In genomic region chr16:13244770-13245169, GRCh38 we compare ENCODE assay signal across 40 cellular contexts.
"Had no signal": no experiment of that assay in that cellular context is flagged by ENCODE, and none has a peak within 500 bp of the region (broad histone marks: within the 10 kb centered on the region; RNA-seq: fewer than 3 reads in every experiment).

No MANE protein-coding gene starts in this region.

- FAIRE-seq: astrocyte, bronchial epithelial cell had no signal

- H3K4me3 Mint-ChIP-seq: activated naive CD4-positive, alpha-beta T cell treated with anti-CD3 and anti-CD28 coated beads for 36 hours; activated naive CD4-positive, alpha-beta T cell treated with anti-CD3 and anti-CD28 coated beads, Interleukin-2, amount 10 ng/mL, durations not matched to agents 7 days and 5 days; activated naive CD4-positive, alpha-beta T cell treated with anti-CD3 and anti-CD28 coated beads, Interleukin-2, amount 50 U/mL, for 24 hours; activated naive CD8-positive, alpha-beta T cell; activated naive CD8-positive, alpha-beta T cell treated with anti-CD3 and anti-CD28 coated beads for 36 hours; activated naive CD8-positive, alpha-beta T cell treated with anti-CD3 and anti-CD28 coated beads, Interleukin-2, amount 10 ng/mL, durations not matched to agents 7 days and 5 days; activated naive CD8-positive, alpha-beta T cell treated with anti-CD3 and anti-CD28 coated beads, Interleukin-2, amount 50 U/mL, for 24 hours; activated T-cell treated with anti-CD3 and anti-CD28 coated beads, Interleukin-2, amount 50 U/mL, for 24 hours; activated T-cell treated with anti-CD3 and anti-CD28 coated beads, Interleukin-2, amount 50 U/mL, for 4 hours; activated T-cell treated with anti-CD3 and anti-CD28 coated beads, Interleukin-2, amount 50 U/mL, for 72 hours; activated T-helper 1 cell treated with anti-CD3 and anti-CD28 coated beads, Interleukin-12 subunit alpha, Interleukin-12 subunit beta, Interleukin-2, Interleukin-4 antibody, amounts not matched to agents 30 ng/mL and 10 ng/mL and 1 ng/mL, durations not matched to agents 14 hours and 24 hours and 36 hours; activated T-helper 17 cell treated with anti-CD3 and anti-CD28 coated beads, Interleukin-2, amount 50 U/mL, for 72 hours; brain; central memory CD8-positive, alpha-beta T cell had no signal

- H3K9me3 Mint-ChIP-seq: activated naive CD4-positive, alpha-beta T cell treated with anti-CD3 and anti-CD28 coated beads, Interleukin-2, amount 50 U/mL, for 24 hours; activated naive CD8-positive, alpha-beta T cell treated with anti-CD3 and anti-CD28 coated beads, Interleukin-2, amount 10 ng/mL, durations not matched to agents 7 days and 5 days; activated T-cell treated with anti-CD3 and anti-CD28 coated beads, Interleukin-2, amount 50 U/mL, for 24 hours; activated T-cell treated with anti-CD3 and anti-CD28 coated beads, Interleukin-2, amount 50 U/mL, for 4 hours; central memory CD8-positive, alpha-beta T cell had no signal

- H3K4me1 ChIP-seq: adrenal gland, ascending aorta, body of pancreas, breast epithelium had no signal

- DNase-seq: activated effector memory CD4-positive, alpha-beta T cell treated with anti-CD3 and anti-CD28 coated beads, Interleukin-2, amount 50 U/mL, for 16 hours; activated effector memory CD4-positive, alpha-beta T cell treated with Interleukin-2 at 50 U/mL for 16 hours; activated gamma-delta T cell; activated gamma-delta T cell treated with Interleukin-2 at 50 U/mL for 16 hours; activated naive CD4-positive, alpha-beta T cell; activated naive CD4-positive, alpha-beta T cell treated with anti-CD3 and anti-CD28 coated beads for 36 hours; activated naive CD4-positive, alpha-beta T cell treated with anti-CD3 and anti-CD28 coated beads, Interleukin-2, amount 10 ng/mL, durations not matched to agents 7 days and 5 days; activated naive CD4-positive, alpha-beta T cell treated with anti-CD3 and anti-CD28 coated beads, Interleukin-2, amount 50 U/mL, for 16 hours; activated naive CD4-positive, alpha-beta T cell treated with Interleukin-2 at 50 U/mL for 16 hours; activated naive CD8-positive, alpha-beta T cell treated with anti-CD3 and anti-CD28 coated beads for 36 hours; activated naive CD8-positive, alpha-beta T cell treated with anti-CD3 and anti-CD28 coated beads, Interleukin-2, amount 10 ng/mL, durations not matched to agents 7 days and 5 days; activated naive CD8-positive, alpha-beta T cell treated with anti-CD3 and anti-CD28 coated beads, Interleukin-2, amount 50 U/mL, for 24 hours; activated T-cell treated with anti-CD3 and anti-CD28 coated beads, Interleukin-2, amount 50 U/mL, for 1 hour; activated T-cell treated with anti-CD3 and anti-CD28 coated beads, Interleukin-2, amount 50 U/mL, for 24 hours; activated T-cell treated with anti-CD3 and anti-CD28 coated beads, Interleukin-2, amount 50 U/mL, for 4 hours; activated T-cell treated with anti-CD3 and anti-CD28 coated beads, Interleukin-2, amount 50 U/mL, for 48 hours; activated T-cell treated with anti-CD3 and anti-CD28 coated beads, Interleukin-2, amount 50 U/mL, for 72 hours; adrenal gland; amniotic stem cell; amygdala; anterior cingulate cortex; aorta; body of pancreas; brain microvascular endothelial cell; caudate nucleus; central memory CD4-positive, alpha-beta T cell; cerebellar nuclear complex had no signal

- H3K27me3 Mint-ChIP-seq: activated naive CD4-positive, alpha-beta T cell treated with anti-CD3 and anti-CD28 coated beads, Interleukin-2, amount 10 ng/mL, durations not matched to agents 7 days and 5 days; activated naive CD4-positive, alpha-beta T cell treated with anti-CD3 and anti-CD28 coated beads, Interleukin-2, amount 50 U/mL, for 24 hours; activated naive CD8-positive, alpha-beta T cell treated with anti-CD3 and anti-CD28 coated beads for 36 hours; activated naive CD8-positive, alpha-beta T cell treated with anti-CD3 and anti-CD28 coated beads, Interleukin-2, amount 10 ng/mL, durations not matched to agents 7 days and 5 days; activated naive CD8-positive, alpha-beta T cell treated with anti-CD3 and anti-CD28 coated beads, Interleukin-2, amount 50 U/mL, for 24 hours; activated T-cell treated with anti-CD3 and anti-CD28 coated beads, Interleukin-2, amount 50 U/mL, for 24 hours; activated T-helper 17 cell treated with anti-CD3 and anti-CD28 coated beads, Interleukin-2, amount 50 U/mL, for 72 hours; central memory CD8-positive, alpha-beta T cell had no signal

- H3K27ac ChIP-seq: adrenal gland, ascending aorta, body of pancreas, brain microvascular endothelial cell, breast epithelium, cardiac muscle cell had no signal

- H3K36me3 Mint-ChIP-seq: activated naive CD4-positive, alpha-beta T cell treated with anti-CD3 and anti-CD28 coated beads, Interleukin-2, amount 10 ng/mL, durations not matched to agents 7 days and 5 days; activated naive CD4-positive, alpha-beta T cell treated with anti-CD3 and anti-CD28 coated beads, Interleukin-2, amount 50 U/mL, for 24 hours; activated naive CD4-positive, alpha-beta T cell treated with anti-CD3 and anti-CD28 coated beads, Interleukin-2, amount 50 U/mL, for 72 hours; activated naive CD8-positive, alpha-beta T cell; activated naive CD8-positive, alpha-beta T cell treated with anti-CD3 and anti-CD28 coated beads for 36 hours; activated naive CD8-positive, alpha-beta T cell treated with anti-CD3 and anti-CD28 coated beads, Interleukin-2, amount 10 ng/mL, durations not matched to agents 7 days and 5 days; brain had no signal

- H3K4me3 ChIP-seq: adrenal gland, ascending aorta, body of pancreas, breast epithelium, cardiac muscle cell had no signal

- ATAC-seq: activated naive CD4-positive, alpha-beta T cell treated with anti-CD3 and anti-CD28 coated beads, Interleukin-2, amount 50 U/mL, for 72 hours; activated naive CD8-positive, alpha-beta T cell treated with anti-CD3 and anti-CD28 coated beads, Interleukin-2, amount 50 U/mL, for 24 hours; activated T-cell treated with anti-CD3 and anti-CD28 coated beads, Interleukin-2, amount 50 U/mL, for 4 hours; activated T-cell treated with anti-CD3 and anti-CD28 coated beads, Interleukin-2, amount 50 U/mL, for 72 hours; activated T-helper 17 cell treated with anti-CD3 and anti-CD28 coated beads, Interleukin-2, amount 50 U/mL, for 72 hours; body of pancreas had no signal

- H3K9me3 ChIP-seq: adrenal gland, ascending aorta, body of pancreas, breast epithelium had no signal

- H3K4me1 Mint-ChIP-seq: activated naive CD4-positive, alpha-beta T cell treated with anti-CD3 and anti-CD28 coated beads, Interleukin-2, amount 10 ng/mL, durations not matched to agents 7 days and 5 days; activated naive CD4-positive, alpha-beta T cell treated with anti-CD3 and anti-CD28 coated beads, Interleukin-2, amount 50 U/mL, for 24 hours; activated naive CD8-positive, alpha-beta T cell treated with anti-CD3 and anti-CD28 coated beads for 36 hours; activated naive CD8-positive, alpha-beta T cell treated with anti-CD3 and anti-CD28 coated beads, Interleukin-2, amount 10 ng/mL, durations not matched to agents 7 days and 5 days; activated naive CD8-positive, alpha-beta T cell treated with anti-CD3 and anti-CD28 coated beads, Interleukin-2, amount 50 U/mL, for 24 hours; activated T-helper 17 cell treated with anti-CD3 and anti-CD28 coated beads, Interleukin-2, amount 50 U/mL, for 72 hours; brain; central memory CD8-positive, alpha-beta T cell had no signal

- H3K27me3 ChIP-seq: adrenal gland, ascending aorta, body of pancreas, brain microvascular endothelial cell, breast epithelium, cardiac muscle cell had no signal

- H3K36me3 ChIP-seq: adrenal gland, ascending aorta, brain microvascular endothelial cell, breast epithelium, cardiac muscle cell had no signal

- H3K27ac Mint-ChIP-seq: activated naive CD4-positive, alpha-beta T cell treated with anti-CD3 and anti-CD28 coated beads for 36 hours; activated naive CD4-positive, alpha-beta T cell treated with anti-CD3 and anti-CD28 coated beads, Interleukin-2, amount 10 ng/mL, durations not matched to agents 7 days and 5 days; activated naive CD4-positive, alpha-beta T cell treated with anti-CD3 and anti-CD28 coated beads, Interleukin-2, amount 50 U/mL, for 24 hours; activated naive CD8-positive, alpha-beta T cell; activated naive CD8-positive, alpha-beta T cell treated with anti-CD3 and anti-CD28 coated beads for 36 hours; activated naive CD8-positive, alpha-beta T cell treated with anti-CD3 and anti-CD28 coated beads, Interleukin-2, amount 10 ng/mL, durations not matched to agents 7 days and 5 days; activated naive CD8-positive, alpha-beta T cell treated with anti-CD3 and anti-CD28 coated beads, Interleukin-2, amount 50 U/mL, for 24 hours; activated T-cell treated with anti-CD3 and anti-CD28 coated beads, Interleukin-2, amount 50 U/mL, for 24 hours; activated T-cell treated with anti-CD3 and anti-CD28 coated beads, Interleukin-2, amount 50 U/mL, for 72 hours; activated T-helper 1 cell treated with anti-CD3 and anti-CD28 coated beads, Interleukin-12 subunit alpha, Interleukin-12 subunit beta, Interleukin-2, Interleukin-4 antibody, amounts not matched to agents 30 ng/mL and 10 ng/mL and 1 ng/mL, durations not matched to agents 14 hours and 24 hours and 36 hours; activated T-helper 17 cell treated with anti-CD3 and anti-CD28 coated beads, Interleukin-2, amount 50 U/mL, for 72 hours; activated T-helper 2 cell treated with anti-CD3 and anti-CD28 coated beads, Interferon-gamma antibody, Interleukin-2, Interleukin-4, amounts not matched to agents 10 μg/mL and 5 μg/mL and 100 μg/mL, durations not matched to agents 14 hours and 24 hours and 36 hours; brain had no signal
